In genomic region chr17:40317880-40318834, GRCh38 we compare ENCODE assay signal across 1 cellular context.
TF ChIP-seq lines count a peak whose summit lies in the region.

No MANE protein-coding gene starts in this region.

TF ChIP-seq in K562, 482 proteins besides CTCF, POLR2A, EP300 and RAD21 (continued from another document):
- TF ChIP-seq STAT6 (CRISPR knock-in tag; IDR thresholded peaks at IDR 0.05) (no peak; the same call in 1 of the 2 replicates), MNT (conservative IDR thresholded peaks at IDR 0.05) (peak; percentile 83 to 90), PREB (CRISPR knock-in tag; IDR thresholded peaks at IDR 0.05) (no peak), EP400 (IDR thresholded peaks at IDR 0.05) (peak; percentile 72; the same call in 1 of the 2 replicates), ZNF444 (CRISPR knock-in tag; IDR thresholded peaks at IDR 0.05) (no peak), POLR2B (IDR thresholded peaks at IDR 0.05; ENCODE audit: low read depth, partially characterized antibody) (no peak), KLF13 (tag; IDR thresholded peaks at IDR 0.05; ENCODE audit: borderline replicate concordance, low read depth) (no peak), ZNF41 (CRISPR knock-in tag; conservative IDR thresholded peaks at IDR 0.05) (no peak), ETV5 (CRISPR knock-in tag; IDR thresholded peaks at IDR 0.05; ENCODE audit: low read depth) (no peak), RBFOX2 (IDR thresholded peaks at IDR 0.05; ENCODE audit: low read depth, low read length) (peak; percentile 88), SIN3A (IDR thresholded peaks at IDR 0.05; ENCODE audit: borderline replicate concordance in 2 of 2, control insufficient read depth in 1 of 2, low read depth in 2 of 2, low read length in 2 of 2) (peak; percentile 77 to 88; a peak in 3 of 4 replicates), ZNF282 (CRISPR knock-in tag; IDR thresholded peaks at IDR 0.05) (no peak), U2AF1 (optimal IDR thresholded peaks at IDR 0.05; ENCODE audit: low read depth, low read length) (peak; percentile 57), REST (CRISPR knock-in tag; IDR thresholded peaks at IDR 0.05; ENCODE audit: low read depth) (peak; percentile 58; the same call in 1 of the 2 replicates), PHB (CRISPR knock-in tag; IDR thresholded peaks at IDR 0.05) (no peak)
